1 cellular context compared by ENCODE assay signal in the genomic region with DNA sequence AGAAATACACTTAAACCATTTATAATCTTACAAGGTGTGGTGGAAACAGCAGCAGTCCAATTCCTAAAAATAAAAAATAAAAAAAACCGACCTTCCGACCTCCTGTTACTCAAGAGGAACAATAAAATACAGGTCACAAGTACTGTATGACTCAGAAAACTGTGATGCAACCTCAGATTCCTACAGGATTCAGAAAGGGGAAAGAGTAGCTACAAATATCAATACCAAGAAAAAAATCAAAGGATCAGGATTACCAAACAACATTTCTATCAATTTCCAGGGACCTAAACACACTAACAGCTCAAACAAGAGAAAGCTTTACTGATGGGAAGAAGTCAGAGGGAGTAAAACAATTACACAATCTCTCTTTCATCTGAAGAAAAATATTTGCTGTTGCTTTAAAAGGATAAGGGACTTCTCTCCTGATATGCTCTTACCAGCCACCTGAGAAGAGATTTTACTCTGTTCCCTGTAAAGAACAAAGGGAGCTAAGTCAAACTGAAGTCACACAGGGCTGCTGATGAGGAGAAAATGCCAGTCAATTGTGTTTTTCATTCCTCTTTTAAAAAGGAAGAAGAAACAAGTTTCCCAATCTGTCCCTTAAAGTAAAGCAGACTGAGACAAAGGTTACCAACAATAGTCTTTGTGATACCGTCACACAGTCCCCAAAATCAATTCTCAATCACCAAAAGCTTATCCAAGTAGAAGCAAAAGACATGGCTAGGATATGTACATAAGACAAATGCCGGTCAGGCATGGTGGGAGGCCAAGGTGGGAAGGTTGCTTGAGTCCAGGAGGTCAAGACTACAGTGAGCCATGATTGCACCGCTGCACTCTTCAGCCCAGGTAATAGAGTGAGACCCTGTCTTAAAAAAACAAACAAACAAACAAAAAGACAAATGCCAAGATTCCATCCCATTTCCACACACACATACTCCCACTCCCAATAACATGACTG.
TF ChIP-seq lines count a peak whose summit lies in the region.

No MANE protein-coding gene starts in this region.

TF ChIP-seq in K562, 482 proteins besides CTCF, POLR2A, EP300 and RAD21 (continued from another document):
- TF ChIP-seq ZNF232 (CRISPR knock-in tag; IDR thresholded peaks at IDR 0.05): no peak
- TF ChIP-seq SMARCE1 (IDR thresholded peaks at IDR 0.05): peak; percentile 92
- TF ChIP-seq PBX2 (CRISPR knock-in tag; IDR thresholded peaks at IDR 0.05; ENCODE audit: low read depth): no peak
- 0 out of 2 replicates have a peak, but pooled peaks have one; percentile 4 for TF ChIP-seq PBX2 (tag; conservative IDR thresholded peaks at IDR 0.05; ENCODE audit: low read depth)
- peak; percentile 62; the same call in 1 of the 2 replicates for TF ChIP-seq CEBPG (CRISPR knock-in tag; IDR thresholded peaks at IDR 0.05)
- peak; percentile 98 to 99 for TF ChIP-seq CEBPG (tag; conservative IDR thresholded peaks at IDR 0.05 in 1 of 2, IDR thresholded peaks at IDR 0.05 in 1 of 2)
- 0 out of 2 replicates have a peak, but pooled peaks have one; percentile 57 for TF ChIP-seq MTA1 (IDR thresholded peaks at IDR 0.05; ENCODE audit: borderline replicate concordance)
- TF ChIP-seq, protein P1, sequence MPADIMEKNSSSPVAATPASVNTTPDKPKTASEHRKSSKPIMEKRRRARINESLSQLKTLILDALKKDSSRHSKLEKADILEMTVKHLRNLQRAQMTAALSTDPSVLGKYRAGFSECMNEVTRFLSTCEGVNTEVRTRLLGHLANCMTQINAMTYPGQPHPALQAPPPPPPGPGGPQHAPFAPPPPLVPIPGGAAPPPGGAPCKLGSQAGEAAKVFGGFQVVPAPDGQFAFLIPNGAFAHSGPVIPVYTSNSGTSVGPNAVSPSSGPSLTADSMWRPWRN (IDR thresholded peaks at IDR 0.05; ENCODE audit: low read depth): peak; percentile 38; the same call in 1 of the 2 replicates
- TF ChIP-seq ZNF584 (CRISPR knock-in tag; IDR thresholded peaks at IDR 0.05; ENCODE audit: low read depth): 0 out of 2 replicates have a peak, but pooled peaks have one; percentile 42
- TF ChIP-seq NCOA1 (IDR thresholded peaks at IDR 0.05; ENCODE audit: low read depth): peak; percentile 51; the same call in 1 of the 2 replicates
- peak; percentile 98 for TF ChIP-seq FOSL1 (tag; conservative IDR thresholded peaks at IDR 0.05)
- no peak for TF ChIP-seq NR2C2 (CRISPR knock-in tag; IDR thresholded peaks at IDR 0.05)
- peak; percentile 87 for TF ChIP-seq NR2C2 (tag; IDR thresholded peaks at IDR 0.05)
